16 cellular contexts compared by ENCODE assay signal in genomic region chr7:49520971-49521370, GRCh38.
A peak's percentile ranks its signal among the peaks of the same experiment; 100 is the strongest.
DNase-seq lines count a peak whose midpoint lies in the region; ATAC-seq and TF ChIP-seq lines count a peak whose summit lies in the region.
"Had no signal": no experiment of that assay in that cellular context is flagged by ENCODE, and none has a peak within 500 bp of the region (broad histone marks: within the 10 kb centered on the region; RNA-seq: fewer than 3 reads in every experiment).

No MANE protein-coding gene starts in this region.

- no peaks in the 10 kb centered on the region for H3K36me3 Mint-ChIP-seq in WTC11
- H3K36me3 Mint-ChIP-seq: CD4-positive, alpha-beta memory T cell had no signal

- H3K27ac ChIP-seq in lower lobe of right lung (no peak overlapping the region), adrenal gland (no peak overlapping the region)
- H3K27ac ChIP-seq: C4-2B, HL-60 had no signal

- H3K4me1 ChIP-seq in lower lobe of right lung (no peaks in the 10 kb centered on the region), adrenal gland (replicated peaks in 1 of 2) (no peaks in the 10 kb centered on the region)
- H3K4me1 ChIP-seq: BE2C, HAP-1 had no signal

- no peak overlapping the region for H3K4me3 Mint-ChIP-seq in WTC11
- H3K4me3 Mint-ChIP-seq: CD4-positive, alpha-beta memory T cell had no signal

- WGBS in adrenal gland, 4 donors, result 13 to 25% (median 19%) methylated on average over 1 of the region's 1 CpG

- no peaks in the 10 kb centered on the region for H3K9me3 ChIP-seq in lower lobe of right lung
- no peaks in the 10 kb centered on the region for H3K9me3 ChIP-seq in adrenal gland (replicated peaks in 1 of 3)
- H3K9me3 ChIP-seq: BE2C, HAP-1 had no signal

- intact Hi-C loops in lower lobe of right lung (cut with DNase I) (no loop called here), adrenal gland (cut with DNase I) (no loop called here)

- H3K4me3 ChIP-seq in lower lobe of right lung, result no peak overlapping the region
- H3K4me3 ChIP-seq in adrenal gland, result no peak overlapping the region
- H3K4me3 ChIP-seq: HAP-1 had no signal

- peak overlapping the region; percentile 21; the same call in 1 of the 2 replicates for H3K27ac Mint-ChIP-seq in WTC11
- H3K27ac Mint-ChIP-seq: CD4-positive, alpha-beta memory T cell had no signal

- POLR2A ChIA-PET in WTC11 (lab: Charles Lee), result no interaction called here

- TF ChIP-seq CTCF in WTC11 (IDR thresholded peaks at IDR 0.05), result no peak
- TF ChIP-seq CTCF in lower lobe of right lung (IDR thresholded peaks at IDR 0.05), result no peak
- no peak for TF ChIP-seq CTCF in adrenal gland (IDR thresholded peaks at IDR 0.05)

- TF ChIP-seq POLR2A in adrenal gland (IDR thresholded peaks at IDR 0.05), result no peak

- CTCF ChIA-PET in WTC11 (lab: Charles Lee), result no interaction called here

- DNase-seq in WTC11 (ENCODE audit: low spot score), result no peak
- DNase-seq in lower lobe of right lung, result no peak
- peak; percentile 70 for DNase-seq in putamen (ENCODE audit: low spot score)
- no peak for DNase-seq in adrenal gland
- DNase-seq: BE2C; CD4-positive, alpha-beta memory T cell; DMS79 treated with DMSO at 0.1 percent for 48 hours; EL; GOT3; IMR-90 had no signal

- ATAC-seq in WTC11, result no peak; the same call in 1 of the 2 replicates
- ATAC-seq in lower lobe of right lung, result peak; percentile 19 to 43
- no peak for ATAC-seq in GM19035 (IDR thresholded peaks at IDR 0.05; ENCODE audit: unreplicated experiment)
- no peak for ATAC-seq in HG02970 (IDR thresholded peaks at IDR 0.05; ENCODE audit: low FRiP score, unreplicated experiment)
- no peak for ATAC-seq in HG02885 (IDR thresholded peaks at IDR 0.05; ENCODE audit: poor library complexity, unreplicated experiment)

- peaks cover 27% of the 10 kb centered on the region for H3K4me1 Mint-ChIP-seq in WTC11
- H3K4me1 Mint-ChIP-seq: CD4-positive, alpha-beta memory T cell had no signal

- peaks cover 4% of the 10 kb centered on the region; the same call in 1 of the 2 replicates for H3K9me3 Mint-ChIP-seq in WTC11

- H3K27me3 ChIP-seq in lower lobe of right lung (ENCODE audit: low read depth), result no peaks in the 10 kb centered on the region
- no peaks in the 10 kb centered on the region for H3K27me3 ChIP-seq in adrenal gland
- H3K27me3 ChIP-seq: BE2C had no signal

- H3K36me3 ChIP-seq in lower lobe of right lung, result no peaks in the 10 kb centered on the region
- no peaks in the 10 kb centered on the region for H3K36me3 ChIP-seq in adrenal gland (replicated peaks in 1 of 2)
- H3K36me3 ChIP-seq: BE2C, HAP-1 had no signal

- H3K27me3 Mint-ChIP-seq in WTC11 (ENCODE audit: low read depth), result no peaks in the 10 kb centered on the region
- H3K27me3 Mint-ChIP-seq: CD4-positive, alpha-beta memory T cell had no signal

TF ChIP-seq in WTC11, 78 proteins besides CTCF, POLR2A, EP300 and RAD21:
- TF ChIP-seq SP1 (CRISPR knock-in tag; conservative IDR thresholded peaks at IDR 0.05) (no peak), TEAD4 (CRISPR knock-in tag; IDR thresholded peaks at IDR 0.05) (no peak), ARID4B (CRISPR knock-in tag; IDR thresholded peaks at IDR 0.05; ENCODE audit: borderline replicate concordance) (no peak), MYBL2 (CRISPR knock-in tag; IDR thresholded peaks at IDR 0.05) (no peak), NR1H2 (CRISPR knock-in tag; IDR thresholded peaks at IDR 0.05) (no peak), GTF2I (CRISPR knock-in tag; conservative IDR thresholded peaks at IDR 0.05) (no peak), ELF4 (CRISPR knock-in tag; IDR thresholded peaks at IDR 0.05; ENCODE audit: low read depth) (no peak), NFATC4 (CRISPR knock-in tag; IDR thresholded peaks at IDR 0.05) (no peak), MAX (CRISPR knock-in tag; IDR thresholded peaks at IDR 0.05) (no peak), ZNF512 (CRISPR knock-in tag; IDR thresholded peaks at IDR 0.05; ENCODE audit: borderline replicate concordance) (no peak), FOXP1 (CRISPR knock-in tag; IDR thresholded peaks at IDR 0.05; ENCODE audit: borderline replicate concordance) (no peak), CDX4 (CRISPR knock-in tag; IDR thresholded peaks at IDR 0.05; ENCODE audit: borderline replicate concordance) (no peak), ZBTB21 (CRISPR knock-in tag; IDR thresholded peaks at IDR 0.05; ENCODE audit: borderline replicate concordance) (no peak), CREM (CRISPR knock-in tag; IDR thresholded peaks at IDR 0.05) (no peak), HMGA2 (CRISPR knock-in tag; IDR thresholded peaks at IDR 0.05) (no peak), ZNF263 (CRISPR knock-in tag; IDR thresholded peaks at IDR 0.05; ENCODE audit: low read depth) (no peak)

Comparison
In these comparisons a context has a peak if more than half of its experiments do, and no peak if none do; other contexts are left out.
1. ATAC-seq: peak in lower lobe of right lung (2 of 2); none in WTC11 (single experiment), GM19035 (single experiment), HG02970 (single experiment) and HG02885 (single experiment).